Comparison of ENCODE assay signal across 9 cellular contexts in the genomic region with DNA sequence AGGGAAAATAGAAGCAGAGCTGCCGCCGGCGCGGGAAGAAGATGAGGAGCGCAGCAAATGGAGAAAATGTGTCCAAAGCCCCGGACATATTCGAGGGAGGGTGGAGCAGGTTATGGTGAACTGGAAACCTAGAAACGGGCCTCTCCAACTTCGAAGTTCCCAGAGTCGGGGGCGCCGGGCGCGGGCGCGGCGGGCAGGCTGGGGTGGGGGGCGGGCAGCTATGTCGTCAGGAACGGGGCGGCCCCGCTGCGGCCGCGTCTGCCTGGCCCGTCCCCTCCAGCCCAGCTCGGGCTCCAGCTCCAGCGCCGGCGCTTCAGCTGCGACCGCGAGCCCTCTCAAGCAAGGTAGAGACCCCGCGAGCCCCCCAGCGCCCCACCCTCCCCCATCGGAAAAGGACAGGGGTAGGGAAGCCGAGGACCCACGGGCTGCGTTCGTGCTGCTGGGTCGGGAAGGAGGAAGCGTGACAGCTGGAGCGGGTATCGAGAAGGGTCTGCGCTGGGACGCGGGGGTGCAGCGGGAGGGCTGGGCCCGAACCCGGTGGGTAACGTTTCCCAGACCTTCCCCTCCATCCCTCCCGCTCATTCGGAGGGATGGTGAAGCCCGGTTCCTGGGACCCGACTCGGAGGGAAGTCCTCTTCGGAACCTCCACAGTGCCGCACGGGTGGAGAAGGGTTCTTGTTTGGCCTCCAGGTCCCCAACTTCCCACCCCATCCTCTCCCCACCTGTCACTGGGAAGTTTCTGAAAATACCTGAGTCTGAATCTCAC. TPM values are rescaled to one million over a fixed set of nuclear protein-coding genes. Genes with fewer than 3 reads are reported as not detected.
DNase-seq lines count a peak whose midpoint lies in the region; ATAC-seq, FAIRE-seq and TF ChIP-seq lines count a peak whose summit lies in the region.
"Had no signal": no experiment of that assay in that cellular context is flagged by ENCODE, and none has a peak within 500 bp of the region (broad histone marks: within the 10 kb centered on the region; RNA-seq: fewer than 3 reads in every experiment).

No MANE protein-coding gene starts in this region.

- under 1% methylated on average over 60 of the region's 60 CpGs for WGBS in right cardiac atrium

- H3K36me3 ChIP-seq in ascending aorta, result no peaks in the 10 kb centered on the region

- no peak for TF ChIP-seq POLR2A in GM12892 (IDR thresholded peaks at IDR 0.05; ENCODE audit: low read depth, low read length)

- H3K27me3 ChIP-seq in ascending aorta (no peaks in the 10 kb centered on the region), right cardiac atrium (ENCODE audit: control insufficient read depth, insufficient read depth) (no peaks in the 10 kb centered on the region)

- H3K27ac ChIP-seq in ascending aorta, result peak overlapping the region; percentile 92 to 95
- H3K27ac ChIP-seq in right cardiac atrium (ENCODE audit: low read length), result peak overlapping the region; percentile 40

- H3K9me3 ChIP-seq in ascending aorta (no peaks in the 10 kb centered on the region), right cardiac atrium (ENCODE audit: control insufficient read depth, low read length) (no peaks in the 10 kb centered on the region)

- intact Hi-C loops in ascending aorta (cut with DNase I) (loop anchor here (1.0 to 2.0 kb wide), 4 partner anchors 35 to 115 kb away; partner anchors contain the start of genes CDK2, PMEL and SARNP), right cardiac atrium (cut with DNase I) (loop anchor here in 2 of 4 donors (5.0 to 10.0 kb wide), 3 partner anchors 97 to 190 kb away; partner anchors contain the start of genes DNAJC14 (in 1 of the 2) and GDF11 (in 1 of the 2))

- FAIRE-seq in GM12892 (lab: Jason Lieb, UNC), result no peak
- FAIRE-seq: G401.6 had no signal

- H3K4me1 ChIP-seq in ascending aorta, result peaks cover 8 to 27% of the 10 kb centered on the region in 2 donors
- peaks cover 12% of the 10 kb centered on the region for H3K4me1 ChIP-seq in right cardiac atrium (ENCODE audit: control insufficient read depth, insufficient read depth, low read length)

- peak; percentile 9 for DNase-seq in NCI-H1694 (lab: John Stamatoyannopoulos, UW)
- DNase-seq in NCI-H1694 treated with DMSO at 0.1 percent for 48 hours (lab: John Stamatoyannopoulos, UW), result no peak
- DNase-seq in NCI-H69 (lab: John Stamatoyannopoulos, UW), result peak; percentile 53
- peak in 1 of 2 donors; percentile 84 for DNase-seq in ascending aorta (ENCODE audit: low spot score in 2 of 2)
- peak; percentile 64 to 87 (median 84) for DNase-seq in right cardiac atrium
- DNase-seq in pons (ENCODE audit: low spot score), result peak; percentile 7
- no peak for DNase-seq in GM12892 (ENCODE audit: insufficient read length)

- ATAC-seq in right cardiac atrium (peak; percentile 59), GM18519 (IDR thresholded peaks at IDR 0.05; ENCODE audit: low FRiP score, unreplicated experiment) (no peak)

- no peak for TF ChIP-seq CTCF in ascending aorta (IDR thresholded peaks at IDR 0.05)

- peak overlapping the region; percentile 72 to 98 for H3K4me3 ChIP-seq in ascending aorta
- H3K4me3 ChIP-seq in right cardiac atrium (ENCODE audit: low read length), result peak overlapping the region; percentile 84

RNA-seq across cellular contexts. Expression of gene DGKA, which starts 1.0 kb away (rescaled TPM):
- total RNA-seq in ascending aorta (48.6 TPM), right cardiac atrium (10 to 100 TPM; 11.3 to 25.9 (median 20.3) TPM)
- polyA plus RNA-seq in right cardiac atrium, result 20.3 TPM
- polyA plus RNA-seq in GM12892 (2012; ENCODE audit: missing spikeins), result 41.2 TPM

RNA-seq across cellular contexts. Expression of gene PYM1, which starts 4.3 kb away (rescaled TPM):
- total RNA-seq in ascending aorta (83.7 TPM), right cardiac atrium (10 to 100 TPM; 15.4 to 19.0 (median 16.9) TPM)
- 25.7 TPM for polyA plus RNA-seq in right cardiac atrium
- polyA plus RNA-seq in GM12892 (2012; ENCODE audit: missing spikeins), result 32.6 TPM

RNA-seq across cellular contexts. Expression of gene PMEL, which starts 33.9 kb away (rescaled TPM):
- total RNA-seq in ascending aorta (not detected), right cardiac atrium (1 to 10 TPM in 3 of 4 donors, under 1 TPM in 1; 0.86 to 2.2 (median 1.2) TPM)
- polyA plus RNA-seq in right cardiac atrium, result 0.45 TPM
- polyA plus RNA-seq in GM12892 (2012; ENCODE audit: missing spikeins), result 1.9 TPM

RNA-seq across cellular contexts. Expression of gene CDK2, which starts 34.7 kb away (rescaled TPM):
- total RNA-seq in ascending aorta, result 24.5 TPM
- total RNA-seq in right cardiac atrium, result 10 to 100 TPM; 12.7 to 17.2 (median 13.6) TPM
- polyA plus RNA-seq in right cardiac atrium, result 8.1 TPM
- polyA plus RNA-seq in GM12892 (2012; ENCODE audit: missing spikeins), result 108 TPM

RNA-seq across cellular contexts. Expression of gene RAB5B, which starts 41.9 kb away (rescaled TPM):
- total RNA-seq in ascending aorta, result 48.0 TPM
- total RNA-seq in right cardiac atrium, result 100 to 1,000 TPM; 111 to 132 (median 119) TPM
- polyA plus RNA-seq in right cardiac atrium, result 86.4 TPM
- polyA plus RNA-seq in GM12892 (2012; ENCODE audit: missing spikeins), result 47.6 TPM

Comparison
In these comparisons a context has a peak if more than half of its experiments do, and no peak if none do; other contexts are left out.
1. DNase-seq: peak in NCI-H1694 (single experiment), NCI-H69 (single experiment), right cardiac atrium (3 of 3) and pons (single experiment); none in NCI-H1694 treated with DMSO at 0.1 percent for 48 hours (single experiment) and GM12892 (single experiment).